4 cellular contexts compared by ENCODE assay signal in the genomic region with DNA sequence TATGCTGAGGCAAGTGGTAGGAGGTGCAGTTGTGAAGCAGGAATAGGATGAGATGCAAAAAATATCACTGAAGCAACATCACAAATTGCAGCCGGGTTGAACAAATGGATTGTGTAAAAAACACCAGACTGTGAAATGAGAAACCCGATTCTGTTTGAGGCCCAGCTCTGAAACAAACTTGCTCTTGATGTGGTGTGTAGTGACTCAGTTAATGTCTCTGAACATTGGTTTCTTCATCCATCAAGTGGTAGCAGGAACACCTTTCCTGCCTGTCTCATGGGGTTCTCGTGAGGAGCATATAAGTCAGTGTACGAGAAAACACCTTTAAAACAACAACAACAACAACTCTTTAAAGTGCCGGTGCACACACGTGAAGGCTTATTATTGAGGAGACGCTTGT. TPM values are rescaled to one million over a fixed set of nuclear protein-coding genes. Genes with fewer than 3 reads are reported as not detected.
"Had no signal": no experiment of that assay in that cellular context is flagged by ENCODE, and none has a peak within 500 bp of the region (broad histone marks: within the 10 kb centered on the region; RNA-seq: fewer than 3 reads in every experiment).

No MANE protein-coding gene starts in this region.

RNA-seq across cellular contexts. Expression of a gene that starts 18.2 kb away (rescaled TPM):
- total RNA-seq: M059J, PC-3, Right ventricle myocardium superior, SJSA1 had no signal

RNA-seq across cellular contexts. Expression of a gene that starts 29.3 kb away (rescaled TPM):
- total RNA-seq: PC-3 had no signal
